8 cellular contexts compared by ENCODE assay signal in the genomic region with DNA sequence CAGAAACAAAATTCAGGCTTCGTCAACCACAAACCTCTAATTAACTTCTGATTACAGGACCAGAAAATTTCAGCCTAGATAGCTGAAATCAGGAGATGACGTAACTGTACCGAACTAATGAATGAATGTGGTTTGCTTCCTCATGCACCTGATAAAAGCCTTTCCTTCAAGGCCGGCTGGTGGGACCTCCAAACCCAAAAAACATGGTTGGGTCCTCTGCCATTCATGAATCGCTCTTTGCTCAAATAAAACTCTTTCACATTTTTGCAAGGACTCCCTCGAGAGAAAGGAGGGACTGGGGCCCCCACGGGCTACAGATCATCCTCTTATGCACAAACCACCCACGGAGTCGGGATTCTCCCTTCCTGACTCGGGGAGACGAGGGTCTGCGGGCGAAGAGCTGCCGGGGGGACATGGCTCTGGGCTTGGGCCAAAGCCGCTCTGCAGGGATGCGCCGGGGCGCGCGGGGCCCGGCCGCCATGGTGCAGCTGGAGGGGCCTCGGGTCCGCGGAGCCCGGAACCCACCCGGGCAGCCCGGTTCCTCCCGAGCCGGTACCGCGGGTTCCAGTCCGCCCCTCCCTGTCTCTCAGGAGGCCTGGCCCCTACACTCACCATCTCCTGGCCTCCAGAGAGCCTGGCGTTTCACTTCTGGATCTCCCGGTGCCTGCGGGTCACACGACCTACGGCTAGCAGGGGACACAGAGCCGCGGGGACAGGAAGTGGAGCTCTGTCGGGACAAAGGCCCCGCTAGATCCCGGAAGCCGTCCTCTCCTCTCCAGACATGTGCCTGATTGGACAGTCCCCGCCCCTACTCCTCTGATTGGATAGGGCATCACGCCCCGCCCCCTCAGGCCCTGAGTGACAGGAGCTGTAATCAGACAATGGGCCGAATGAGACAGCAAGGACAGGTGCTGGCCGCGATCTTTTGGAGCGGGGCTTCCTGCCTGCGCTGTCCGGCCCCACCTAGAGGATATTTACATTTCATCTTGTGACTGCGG. TPM values are rescaled to one million over a fixed set of nuclear protein-coding genes. Genes with fewer than 3 reads are reported as not detected.
A peak's percentile ranks its signal among the peaks of the same experiment; 100 is the strongest.
DNase-seq lines count a peak whose midpoint lies in the region; ATAC-seq and TF ChIP-seq lines count a peak whose summit lies in the region.

A gene (minus strand): TSS at position 721 of the 998 bp plus-strand sequence. CDS start 106 bp downstream, at position 615.

- H3K27me3 ChIP-seq in BE2C: no peaks in the 10 kb centered on the region
- no peaks in the 10 kb centered on the region for H3K27me3 ChIP-seq in colonic mucosa

- H3K9me3 ChIP-seq in BE2C: no peaks in the 10 kb centered on the region
- H3K9me3 ChIP-seq in colonic mucosa: no peaks in the 10 kb centered on the region

- peaks cover 31% of the 10 kb centered on the region for H3K36me3 ChIP-seq in BE2C
- H3K36me3 ChIP-seq in colonic mucosa: no peaks in the 10 kb centered on the region

- peak within 1 kb of the TSS; percentile 72 for H3K27ac ChIP-seq in colonic mucosa

- H3K9ac ChIP-seq in colonic mucosa (ENCODE audit: low read depth in 2 of 2, low read length in 2 of 2): peak within 1 kb of the TSS; percentile 88 to 95

- DNase-seq in BE2C: peak; percentile 95
- peak; percentile 99 for DNase-seq in GM19240 (ENCODE audit: insufficient read length, low spot score)
- DNase-seq in NCI-H526 (lab: John Stamatoyannopoulos, UW): peak; percentile 99 to 100
- peak; percentile 99 for DNase-seq in activated CD4-positive, alpha-beta T cell treated with anti-CD3 and anti-CD28 coated beads for 48 hours
- DNase-seq in colonic mucosa: peak; percentile 100
- DNase-seq in left colon: peak; percentile 99
- peak; percentile 99 for DNase-seq in stimulated activated CD4-positive, alpha-beta T cell treated with anti-CD3 and anti-CD28 coated beads, Interleukin-1b, Interleukin-23, amount 100 ng/mL, for 48 hours

- peak; percentile 100 for ATAC-seq in HG03460 (IDR thresholded peaks at IDR 0.05; ENCODE audit: unreplicated experiment)
- peak; percentile 99 for ATAC-seq in left colon

- H3K4me3 ChIP-seq in BE2C (ENCODE audit: low read depth, low read length) (peak within 1 kb of the TSS; percentile 88), colonic mucosa (peak within 1 kb of the TSS; percentile 84)

- no peak for TF ChIP-seq CTCF in BE2C (IDR thresholded peaks at IDR 0.05; ENCODE audit: low read depth, low read length)
- TF ChIP-seq CTCF in colonic mucosa (IDR thresholded peaks at IDR 0.05): no peak

- intact Hi-C loops in colonic mucosa (cut with DNase I): no loop called here
- intact Hi-C loops in left colon (cut with DNase I, micrococcal nuclease): no loop called here

- H3K4me1 ChIP-seq in BE2C: no peaks in the 10 kb centered on the region
- no peaks in the 10 kb centered on the region for H3K4me1 ChIP-seq in colonic mucosa

RNA-seq across cellular contexts. Expression of the gene that starts here (rescaled TPM):
- 20.1 TPM for polyA plus RNA-seq in BE2C (2012; ENCODE audit: insufficient read depth, insufficient read length, low read depth)
- total RNA-seq in colonic mucosa (10 to 100 TPM; 19.2 to 34.3 TPM), left colon (10 to 100 TPM; 26.8 to 28.4 TPM)

Comparison
In these comparisons a context has a peak if more than half of its experiments do, and no peak if none do; other contexts are left out.
1. Peak in every context shown above with its lines: DNase-seq, ATAC-seq, H3K4me3 ChIP-seq and H3K27ac ChIP-seq.